ENCODE assay signal across 1 cellular context in the genomic region with DNA sequence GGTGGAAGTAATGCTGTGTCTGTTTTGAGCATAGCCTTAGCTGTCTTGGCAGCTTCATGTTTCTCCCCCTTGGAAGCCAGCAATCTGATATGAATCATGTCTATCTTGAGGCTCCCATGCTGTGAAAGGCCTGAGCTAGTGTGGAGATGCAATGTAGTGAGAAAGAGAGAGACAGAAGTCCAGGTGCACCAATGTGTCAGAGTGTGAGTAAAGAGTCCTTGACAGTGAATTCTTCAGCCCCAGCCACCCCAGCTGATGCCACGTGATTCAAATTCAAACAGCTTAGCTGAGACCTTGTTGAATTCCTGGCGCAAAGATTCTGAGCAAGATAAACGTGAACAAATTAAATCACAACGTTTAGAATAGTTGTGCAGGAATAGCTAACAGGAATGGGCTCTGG.
TF ChIP-seq lines count a peak whose summit lies in the region.

No MANE protein-coding gene starts in this region.

TF ChIP-seq in HepG2, 621 proteins besides CTCF, POLR2A, EP300 and RAD21 (continued from another document):
- TF ChIP-seq, protein P1, sequence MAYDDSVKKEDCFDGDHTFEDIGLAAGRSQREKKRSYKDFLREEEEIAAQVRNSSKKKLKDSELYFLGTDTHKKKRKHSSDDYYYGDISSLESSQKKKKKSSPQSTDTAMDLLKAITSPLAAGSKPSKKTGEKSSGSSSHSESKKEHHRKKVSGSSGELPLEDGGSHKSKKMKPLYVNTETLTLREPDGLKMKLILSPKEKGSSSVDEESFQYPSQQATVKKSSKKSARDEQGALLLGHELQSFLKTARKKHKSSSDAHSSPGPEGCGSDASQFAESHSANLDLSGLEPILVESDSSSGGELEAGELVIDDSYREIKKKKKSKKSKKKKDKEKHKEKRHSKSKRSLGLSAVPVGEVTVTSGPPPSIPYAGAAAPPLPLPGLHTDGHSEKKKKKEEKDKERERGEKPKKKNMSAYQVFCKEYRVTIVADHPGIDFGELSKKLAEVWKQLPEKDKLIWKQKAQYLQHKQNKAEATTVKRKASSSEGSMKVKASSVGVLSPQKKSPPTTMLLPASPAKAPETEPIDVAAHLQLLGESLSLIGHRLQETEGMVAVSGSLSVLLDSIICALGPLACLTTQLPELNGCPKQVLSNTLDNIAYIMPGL (CRISPR knock-in tag; IDR thresholded peaks at IDR 0.05; ENCODE audit: borderline replicate concordance in 1 of 2, low read depth in 1 of 2), result no peak
- TF ChIP-seq JUNB (CRISPR knock-in tag; IDR thresholded peaks at IDR 0.05; ENCODE audit: borderline replicate concordance) (no peak), NR2C2 (CRISPR knock-in tag; IDR thresholded peaks at IDR 0.05; ENCODE audit: borderline replicate concordance) (no peak)
